Comparison of ENCODE assay signal across 9 cellular contexts in genomic region chr1:6027591-6027990, GRCh38. TPM values are rescaled to one million over a fixed set of nuclear protein-coding genes. Genes with fewer than 3 reads are reported as not detected.
DNase-seq lines count a peak whose midpoint lies in the region; ATAC-seq and TF ChIP-seq lines count a peak whose summit lies in the region.
"Had no signal": no experiment of that assay in that cellular context is flagged by ENCODE, and none has a peak within 500 bp of the region (broad histone marks: within the 10 kb centered on the region; RNA-seq: fewer than 3 reads in every experiment).

No MANE protein-coding gene starts in this region.

- POLR2A ChIA-PET in activated CD4-positive, alpha-beta T cell treated with anti-CD3 and anti-CD28 coated beads for 36 hours (lab: Charles Lee): interaction anchor here (0.6 to 1.0 kb wide), 5 partner anchors 19 to 53 kb away, joined by 3 to 4 read pairs (median 3); no protein-coding TSS in a partner anchor

- H3K36me3 Mint-ChIP-seq in activated CD4-positive, alpha-beta T cell treated with anti-CD3 and anti-CD28 coated beads for 36 hours (ENCODE audit: low read depth): peaks cover 49% of the 10 kb centered on the region
- H3K36me3 Mint-ChIP-seq in central memory CD8-positive, alpha-beta T cell (ENCODE audit: insufficient read depth): peaks cover 30% of the 10 kb centered on the region

- H3K9me3 Mint-ChIP-seq in activated CD4-positive, alpha-beta T cell treated with anti-CD3 and anti-CD28 coated beads for 36 hours (ENCODE audit: low read depth): no peaks in the 10 kb centered on the region
- no peaks in the 10 kb centered on the region for H3K9me3 Mint-ChIP-seq in central memory CD8-positive, alpha-beta T cell

- peak overlapping the region; percentile 97 for H3K4me3 Mint-ChIP-seq in activated CD4-positive, alpha-beta T cell treated with anti-CD3 and anti-CD28 coated beads for 36 hours
- peak overlapping the region; percentile 92 for H3K4me3 Mint-ChIP-seq in central memory CD8-positive, alpha-beta T cell

- ATAC-seq in activated CD4-positive, alpha-beta T cell treated with anti-CD3 and anti-CD28 coated beads for 36 hours: peak; percentile 21
- no peak for ATAC-seq in central memory CD8-positive, alpha-beta T cell (replicated peaks; ENCODE audit: extremely low read depth, poor library complexity, severe bottlenecking)

- H3K4me3 ChIP-seq in adrenal gland: peak overlapping the region in 1 of 4 donors; percentile 26

- no peaks in the 10 kb centered on the region for H3K4me1 ChIP-seq in adrenal gland (replicated peaks in 1 of 2)

- H3K4me1 Mint-ChIP-seq in activated CD4-positive, alpha-beta T cell treated with anti-CD3 and anti-CD28 coated beads for 36 hours: peaks cover 51% of the 10 kb centered on the region
- peaks cover 61% of the 10 kb centered on the region for H3K4me1 Mint-ChIP-seq in central memory CD8-positive, alpha-beta T cell

- H3K27me3 ChIP-seq in adrenal gland: no peaks in the 10 kb centered on the region

- H3K27me3 Mint-ChIP-seq in activated CD4-positive, alpha-beta T cell treated with anti-CD3 and anti-CD28 coated beads for 36 hours: no peaks in the 10 kb centered on the region
- no peaks in the 10 kb centered on the region for H3K27me3 Mint-ChIP-seq in central memory CD8-positive, alpha-beta T cell

- H3K36me3 ChIP-seq in adrenal gland (replicated peaks in 1 of 2): no peaks in the 10 kb centered on the region

- H3K27ac ChIP-seq in adrenal gland: peak overlapping the region in 2 of 5 donors; percentile 12 to 78

- no peak for TF ChIP-seq POLR2A in adrenal gland (IDR thresholded peaks at IDR 0.05)

- intact Hi-C loops in activated CD4-positive, alpha-beta T cell treated with anti-CD3 and anti-CD28 coated beads for 36 hours (cut with DNase I, micrococcal nuclease): loop anchor here (2.0 to 10.0 kb wide), 6 partner anchors 170 to 757 kb away; partner anchors contain the start of genes CAMTA1 (in 2 of the 2) and RPL22 (in 1 of the 2)
- intact Hi-C loops in adrenal gland (cut with DNase I): no loop called here

- H3K9me3 ChIP-seq in adrenal gland (replicated peaks in 1 of 3): no peaks in the 10 kb centered on the region

- CTCF ChIA-PET in activated CD4-positive, alpha-beta T cell treated with anti-CD3 and anti-CD28 coated beads for 36 hours (lab: Charles Lee): interaction anchor here (0.7 to 0.9 kb wide), 2 partner anchors 24 to 33 kb away, joined by 3 read pairs; no protein-coding TSS in a partner anchor

- TF ChIP-seq CTCF in adrenal gland (IDR thresholded peaks at IDR 0.05): no peak

- 56 to 87% (median 62%) methylated on average over 10 of the region's 10 CpGs for WGBS in adrenal gland, 4 donors

- peak overlapping the region; percentile 97 for H3K27ac Mint-ChIP-seq in activated CD4-positive, alpha-beta T cell treated with anti-CD3 and anti-CD28 coated beads for 36 hours
- peak overlapping the region; percentile 94 for H3K27ac Mint-ChIP-seq in central memory CD8-positive, alpha-beta T cell (ENCODE audit: low read depth)

- peak; percentile 68 for DNase-seq in activated CD4-positive, alpha-beta T cell treated with anti-CD3 and anti-CD28 coated beads for 36 hours
- no peak for DNase-seq in activated CD4-positive, alpha-beta T cell treated with anti-CD3 and anti-CD28 coated beads for 4 hours
- DNase-seq in NOMO-1 treated with dmso at 0.1 percent for 144 hours (lab: John Stamatoyannopoulos, UW; ENCODE audit: unreplicated experiment) (peak; percentile 12), adrenal gland (no peak), UCSD-AML1 (lab: John Stamatoyannopoulos, UW; ENCODE audit: unreplicated experiment) (no peak), DMS 273 (lab: John Stamatoyannopoulos, UW; ENCODE audit: unreplicated experiment) (no peak)
- DNase-seq in central memory CD8-positive, alpha-beta T cell (ENCODE audit: low spot score in 2 of 2): no peak
- peak; percentile 26 for DNase-seq in stimulated activated CD4-positive, alpha-beta T cell treated with anti-CD3 and anti-CD28 coated beads, Interleukin-4, amount 100 ng/mL, for 24 hours
- DNase-seq: NCI-H1930 had no signal

RNA-seq across cellular contexts. Expression of gene KCNAB2, which starts 18.1 kb away (rescaled TPM):
- total RNA-seq in activated CD4-positive, alpha-beta T cell treated with anti-CD3 and anti-CD28 coated beads for 36 hours: 100 to 1,000 TPM; 231 to 258 TPM
- total RNA-seq in adrenal gland: 10 to 100 TPM; 13.6 to 25.7 (median 17.9) TPM
- 10 to 100 TPM in 1 of 3 donors, 1 to 10 TPM in 2; 5.6 to 48.0 (median 8.6) TPM for polyA plus RNA-seq in adrenal gland

RNA-seq across cellular contexts. Expression of gene NPHP4, which starts 35.4 kb away (rescaled TPM):
- 10 to 100 TPM; 12.9 to 14.1 TPM for total RNA-seq in activated CD4-positive, alpha-beta T cell treated with anti-CD3 and anti-CD28 coated beads for 36 hours
- total RNA-seq in adrenal gland: 10 to 100 TPM in 2 of 8 donors, 1 to 10 TPM in 6; 6.7 to 13.2 (median 7.8) TPM
- polyA plus RNA-seq in adrenal gland: 1 to 10 TPM; 2.7 to 8.3 (median 6.8) TPM

Comparison
In these comparisons a context has a peak if more than half of its experiments do, and no peak if none do; other contexts are left out.
1. DNase-seq: peak in activated CD4-positive, alpha-beta T cell treated with anti-CD3 and anti-CD28 coated beads for 36 hours (single experiment), NOMO-1 treated with dmso at 0.1 percent for 144 hours (single experiment) and stimulated activated CD4-positive, alpha-beta T cell treated with anti-CD3 and anti-CD28 coated beads, Interleukin-4, amount 100 ng/mL, for 24 hours (single experiment); none in activated CD4-positive, alpha-beta T cell treated with anti-CD3 and anti-CD28 coated beads for 4 hours (0 of 2), central memory CD8-positive, alpha-beta T cell (0 of 2), adrenal gland (0 of 7), UCSD-AML1 (single experiment) and DMS 273 (single experiment).
2. RNA of gene KCNAB2, which starts 18.1 kb away (total RNA-seq): 231 to 258 TPM in activated CD4-positive, alpha-beta T cell treated with anti-CD3 and anti-CD28 coated beads for 36 hours; 13.6 to 25.7 TPM in adrenal gland; every median in the first group is over 4 times any median in the second.
3. intact Hi-C loops: an anchor here in activated CD4-positive, alpha-beta T cell treated with anti-CD3 and anti-CD28 coated beads for 36 hours (2.0 to 10.0 kb wide); none called in adrenal gland.